9 cellular contexts compared by ENCODE assay signal in genomic region chr2:233853353-233853752, GRCh38. TPM values are rescaled to one million over a fixed set of nuclear protein-coding genes. Genes with fewer than 3 reads are reported as not detected.
DNase-seq lines count a peak whose midpoint lies in the region; ATAC-seq and TF ChIP-seq lines count a peak whose summit lies in the region.
"Had no signal": no experiment of that assay in that cellular context is flagged by ENCODE, and none has a peak within 500 bp of the region (broad histone marks: within the 10 kb centered on the region; RNA-seq: fewer than 3 reads in every experiment).

No MANE protein-coding gene starts in this region.

- no peak for TF ChIP-seq CTCF in cardiac muscle cell (IDR thresholded peaks at IDR 0.05; ENCODE audit: low read depth, low read length)

- H3K27ac ChIP-seq in cardiac muscle cell (peak overlapping the region; percentile 59), thymus (ENCODE audit: low read depth) (no peak overlapping the region)

- peak overlapping the region; percentile 45 for H3K27ac Mint-ChIP-seq in activated T-cell treated with anti-CD3 and anti-CD28 coated beads, Interleukin-2, amount 50 U/mL, for 72 hours

- no peaks in the 10 kb centered on the region for H3K27me3 ChIP-seq in cardiac muscle cell
- no peaks in the 10 kb centered on the region for H3K27me3 ChIP-seq in iPS-15b (ENCODE audit: control insufficient read depth, insufficient read depth, low read length)
- no peaks in the 10 kb centered on the region for H3K27me3 ChIP-seq in thymus (ENCODE audit: control insufficient read depth, insufficient read depth)
- H3K27me3 ChIP-seq: Peyer's patch had no signal

- intact Hi-C loops in Right ventricle myocardium superior (cut with DNase I) = no loop called here

- ATAC-seq in Right ventricle myocardium superior (ENCODE audit: poor library complexity) (no peak), GM18907 (IDR thresholded peaks at IDR 0.05; ENCODE audit: unreplicated experiment) (no peak)
- ATAC-seq in activated T-cell treated with anti-CD3 and anti-CD28 coated beads, Interleukin-2, amount 50 U/mL, for 72 hours (replicated peaks in 1 of 2) = no peak

- H3K9ac ChIP-seq in iPS-15b (ENCODE audit: low read depth, low read length) = peak overlapping the region; percentile 96

- H3K36me3 ChIP-seq in cardiac muscle cell (no peaks in the 10 kb centered on the region), iPS-15b (ENCODE audit: control insufficient read depth, insufficient read depth, low read length) (peaks cover 33% of the 10 kb centered on the region), thymus (ENCODE audit: control insufficient read depth, insufficient read depth) (peaks cover 24% of the 10 kb centered on the region)
- H3K36me3 ChIP-seq: Peyer's patch had no signal

- 74% methylated on average over 8 of the region's 8 CpGs for WGBS in thymus

- H3K36me3 Mint-ChIP-seq in activated T-cell treated with anti-CD3 and anti-CD28 coated beads, Interleukin-2, amount 50 U/mL, for 72 hours (ENCODE audit: insufficient read depth in 2 of 2) = peaks cover 16 to 39% of the 10 kb centered on the region in 2 donors

- no peak for DNase-seq in cardiac muscle cell (ENCODE audit: low read depth in 1 of 2, low spot score in 1 of 2)
- no peak for DNase-seq in Right ventricle myocardium superior
- no peak for DNase-seq in activated T-cell treated with anti-CD3 and anti-CD28 coated beads, Interleukin-2, amount 50 U/mL, for 72 hours
- DNase-seq in activated CD4-positive, CD25-positive, alpha-beta regulatory T cell treated with anti-CD3 and anti-CD28 coated beads, Interleukin-2, amount 50 U/mL, for 72 hours = no peak
- no peak for DNase-seq in NCI-H82 (lab: John Stamatoyannopoulos, UW)

- H3K9me3 ChIP-seq in cardiac muscle cell (ENCODE audit: low read depth) = no peaks in the 10 kb centered on the region
- H3K9me3 ChIP-seq in iPS-15b (ENCODE audit: control insufficient read depth, insufficient read depth, low read length) = no peaks in the 10 kb centered on the region
- peaks cover 1% of the 10 kb centered on the region for H3K9me3 ChIP-seq in thymus (ENCODE audit: control insufficient read depth)
- H3K9me3 ChIP-seq: Peyer's patch had no signal

- no peaks in the 10 kb centered on the region for H3K27me3 Mint-ChIP-seq in activated T-cell treated with anti-CD3 and anti-CD28 coated beads, Interleukin-2, amount 50 U/mL, for 72 hours (ENCODE audit: low read depth)

- H3K4me1 Mint-ChIP-seq in activated T-cell treated with anti-CD3 and anti-CD28 coated beads, Interleukin-2, amount 50 U/mL, for 72 hours (ENCODE audit: low read depth) = peaks cover 36% of the 10 kb centered on the region

- peaks cover 21% of the 10 kb centered on the region for H3K4me1 ChIP-seq in cardiac muscle cell (ENCODE audit: low read depth)
- H3K4me1 ChIP-seq in iPS-15b (ENCODE audit: control insufficient read depth, insufficient read depth, low read length) = peaks cover 13% of the 10 kb centered on the region
- H3K4me1 ChIP-seq in thymus (ENCODE audit: control insufficient read depth, insufficient read depth, low read length) = peaks cover 17% of the 10 kb centered on the region

- H3K4me3 ChIP-seq in cardiac muscle cell = peak overlapping the region; percentile 88
- peak overlapping the region; percentile 89 for H3K4me3 ChIP-seq in iPS-15b (ENCODE audit: low read depth, low read length)
- H3K4me3 ChIP-seq in thymus (ENCODE audit: low read length) = peak overlapping the region; percentile 88

- peak overlapping the region; percentile 94 to 100 for H3K4me3 Mint-ChIP-seq in activated T-cell treated with anti-CD3 and anti-CD28 coated beads, Interleukin-2, amount 50 U/mL, for 72 hours

- no peaks in the 10 kb centered on the region for H3K9me3 Mint-ChIP-seq in activated T-cell treated with anti-CD3 and anti-CD28 coated beads, Interleukin-2, amount 50 U/mL, for 72 hours

RNA-seq across cellular contexts. Expression of gene HJURP, which starts 1.0 kb away (rescaled TPM):
- total RNA-seq in cardiac muscle cell = 14.3 and 53.3 TPM in 2 replicates
- polyA plus RNA-seq in cardiac muscle cell = 8.0 and 36.3 TPM in 2 replicates
- total RNA-seq in Right ventricle myocardium superior = 0.40 TPM
- total RNA-seq in activated T-cell treated with anti-CD3 and anti-CD28 coated beads, Interleukin-2, amount 50 U/mL, for 72 hours = 10 to 100 TPM; 84.3 to 93.5 TPM
- polyA plus RNA-seq in thymus = 5.8 TPM

Comparison
In these comparisons a context has a peak if more than half of its experiments do, and no peak if none do; other contexts are left out.
1. RNA of gene HJURP, which starts 1.0 kb away (total RNA-seq): 84.3 to 93.5 TPM in activated T-cell treated with anti-CD3 and anti-CD28 coated beads, Interleukin-2, amount 50 U/mL, for 72 hours and 14.3 to 53.3 TPM in cardiac muscle cell; 0.40 TPM in Right ventricle myocardium superior (single experiment); every median in the first group is over 10 times any median in the second.
2. Peak in every context shown above with its lines, with median percentiles within 50 percentile points of each other: H3K4me3 ChIP-seq.